In the genomic region with DNA sequence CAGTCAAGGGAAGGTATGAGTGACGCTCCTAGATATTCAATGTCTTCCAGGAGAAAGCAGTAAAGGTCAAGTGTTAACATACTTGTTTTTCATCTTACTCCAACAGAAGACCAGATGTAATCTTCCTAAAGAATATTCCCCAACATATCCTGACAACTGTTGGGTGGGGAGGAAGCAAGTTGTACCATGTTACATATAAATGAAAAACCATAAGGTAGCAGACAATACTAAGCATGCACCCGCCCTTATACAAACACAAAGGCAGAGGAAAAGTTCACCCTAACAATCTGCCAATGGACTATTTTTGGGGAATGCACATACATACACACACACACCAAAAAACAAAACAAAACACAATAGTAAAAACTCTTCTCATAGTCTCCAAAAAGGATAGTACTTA, we compare ENCODE assay signal across 20 cellular contexts.
"Had no signal": no experiment of that assay in that cellular context is flagged by ENCODE, and none has a peak within 500 bp of the region (broad histone marks: within the 10 kb centered on the region; RNA-seq: fewer than 3 reads in every experiment).

No MANE protein-coding gene starts in this region.

- H3K4me1 ChIP-seq: left lung, neural progenitor cell, parathyroid adenoma had no signal

- H3K9ac ChIP-seq: neural progenitor cell, parathyroid adenoma had no signal

- DNase-seq: dermis blood vessel endothelial cell; effector memory CD4-positive, alpha-beta T cell; kidney; left lung; lower lobe of right lung; natural killer cell; sigmoid colon; stimulated activated CD4-positive, alpha-beta T cell treated with anti-CD3 and anti-CD28 coated beads, Interleukin-2, amount 100 ng/mL, for 24 hours; stimulated activated CD4-positive, alpha-beta T cell treated with anti-CD3 and anti-CD28 coated beads, Interleukin-4, amount 100 ng/mL, for 24 hours; stimulated activated naive CD4-positive, alpha-beta T cell treated with Interleukin-2 at 50 U/mL for 16 hours; stomach; testis; tibial artery had no signal

- ATAC-seq: left lung; lower lobe of right lung; natural killer cell; stimulated activated effector memory CD8-positive, alpha-beta T cell treated with anti-CD3 and anti-CD28 coated beads, Interleukin-12 subunit alpha, Interleukin-12 subunit beta, amount 100 ng/mL, for 72 hours had no signal

- H3K4me3 Mint-ChIP-seq: natural killer cell; neural progenitor cell; stimulated activated effector memory CD8-positive, alpha-beta T cell treated with anti-CD3 and anti-CD28 coated beads, Interleukin-12 subunit alpha, Interleukin-12 subunit beta, amount 100 ng/mL, for 72 hours; type B pancreatic cell had no signal

- H3K4me2 ChIP-seq: hepatocyte, neural progenitor cell had no signal

- H3K4me3 ChIP-seq: coronary artery, hepatocyte, left lung, lower lobe of right lung, neural progenitor cell, sigmoid colon, stomach, testis, tibial artery had no signal

- H3K36me3 ChIP-seq: lower lobe of right lung had no signal

- H3K9me3 ChIP-seq: left lung, lower lobe of right lung, sigmoid colon, stomach, testis, tibial artery had no signal

- H3K27ac Mint-ChIP-seq: natural killer cell, neural progenitor cell, progenitor cell of endocrine pancreas, type B pancreatic cell had no signal

- H3K27ac ChIP-seq: coronary artery, left lung, neural progenitor cell, parathyroid adenoma, stomach, testis, tibial artery had no signal

- H3K9me3 Mint-ChIP-seq: natural killer cell; stimulated activated effector memory CD8-positive, alpha-beta T cell treated with anti-CD3 and anti-CD28 coated beads, Interleukin-12 subunit alpha, Interleukin-12 subunit beta, amount 100 ng/mL, for 72 hours; type B pancreatic cell had no signal

- H3K4me1 Mint-ChIP-seq: natural killer cell; neural progenitor cell; stimulated activated effector memory CD8-positive, alpha-beta T cell treated with anti-CD3 and anti-CD28 coated beads, Interleukin-12 subunit alpha, Interleukin-12 subunit beta, amount 100 ng/mL, for 72 hours had no signal

- H3K27me3 Mint-ChIP-seq: progenitor cell of endocrine pancreas, type B pancreatic cell had no signal

- H3K27me3 ChIP-seq: hepatocyte, left lung, neural progenitor cell, sigmoid colon, stomach, testis, tibial artery had no signal
